ENCODE assay signal across 29 cellular contexts in genomic region chr3:119507404-119507803, GRCh38. TPM values are rescaled to one million over a fixed set of nuclear protein-coding genes. Genes with fewer than 3 reads are reported as not detected.
DNase-seq lines count a peak whose midpoint lies in the region; ATAC-seq and TF ChIP-seq lines count a peak whose summit lies in the region.
"Had no signal": no experiment of that assay in that cellular context is flagged by ENCODE, and none has a peak within 500 bp of the region (broad histone marks: within the 10 kb centered on the region; RNA-seq: fewer than 3 reads in every experiment).

No MANE protein-coding gene starts in this region.

- peaks cover 33% of the 10 kb centered on the region for H3K4me1 Mint-ChIP-seq in T-helper 2 cell treated with Interferon-gamma antibody and Interleukin-4, amounts not matched to agents 5 μg/mL and 100 μg/mL, for 36 hours (ENCODE audit: low read depth)
- peaks cover 40% of the 10 kb centered on the region for H3K4me1 Mint-ChIP-seq in CD4-positive, alpha-beta T cell (ENCODE audit: low read depth)
- peaks cover 41% of the 10 kb centered on the region for H3K4me1 Mint-ChIP-seq in activated CD8-positive, alpha-beta T cell treated with anti-CD3 and anti-CD28 coated beads, Interleukin-2, amount 10 ng/mL, durations not matched to agents 7 days and 5 days (ENCODE audit: low read depth)
- peaks cover 19% of the 10 kb centered on the region for H3K4me1 Mint-ChIP-seq in endothelial cell (ENCODE audit: unreplicated experiment)
- H3K4me1 Mint-ChIP-seq: brain, neural progenitor cell had no signal

- CTCF ChIA-PET in CD4-positive, alpha-beta T cell (lab: Charles Lee), result no interaction called here
- CTCF ChIA-PET in activated CD8-positive, alpha-beta T cell treated with anti-CD3 and anti-CD28 coated beads, Interleukin-2, amount 10 ng/mL, durations not matched to agents 7 days and 5 days (lab: Charles Lee), result interaction anchor here (0.7 to 2.4 kb wide), 5 partner anchors 9 to 174 kb away, joined by 3 to 9 read pairs (median 3); partner anchors contain the start of gene TIMMDC1

- H3K9me3 ChIP-seq in CD4-positive, alpha-beta T cell (ENCODE audit: control insufficient read depth, low read length), result no peaks in the 10 kb centered on the region
- H3K9me3 ChIP-seq: Caco-2, esophagus muscularis mucosa, prostate gland, tibial artery had no signal

- no peak overlapping the region for H3K27ac ChIP-seq in CD4-positive, alpha-beta T cell (ENCODE audit: low read depth, low read length)
- H3K27ac ChIP-seq: esophagus muscularis mucosa, neural progenitor cell, prostate gland, SK-N-MC, tibial artery had no signal

- no peak for ATAC-seq in CD4-positive, alpha-beta T cell (ENCODE audit: poor library complexity)
- no peak for ATAC-seq in activated CD8-positive, alpha-beta T cell treated with anti-CD3 and anti-CD28 coated beads, Interleukin-2, amount 10 ng/mL, durations not matched to agents 7 days and 5 days
- ATAC-seq: HCT116 had no signal

- peaks cover 49% of the 10 kb centered on the region for H3K36me3 Mint-ChIP-seq in T-helper 2 cell treated with Interferon-gamma antibody and Interleukin-4, amounts not matched to agents 5 μg/mL and 100 μg/mL, for 36 hours (ENCODE audit: low read depth)
- H3K36me3 Mint-ChIP-seq in CD4-positive, alpha-beta T cell (ENCODE audit: low read depth), result peaks cover 81% of the 10 kb centered on the region
- H3K36me3 Mint-ChIP-seq in activated CD8-positive, alpha-beta T cell treated with anti-CD3 and anti-CD28 coated beads, Interleukin-2, amount 10 ng/mL, durations not matched to agents 7 days and 5 days (ENCODE audit: low read depth), result peaks cover 65% of the 10 kb centered on the region
- H3K36me3 Mint-ChIP-seq in endothelial cell (ENCODE audit: low read depth, unreplicated experiment), result peaks cover 24% of the 10 kb centered on the region

- H3K4me3 Mint-ChIP-seq in T-helper 2 cell treated with Interferon-gamma antibody and Interleukin-4, amounts not matched to agents 5 μg/mL and 100 μg/mL, for 36 hours, result peak overlapping the region; percentile 83
- no peak overlapping the region for H3K4me3 Mint-ChIP-seq in CD4-positive, alpha-beta T cell
- H3K4me3 Mint-ChIP-seq in activated CD8-positive, alpha-beta T cell treated with anti-CD3 and anti-CD28 coated beads, Interleukin-2, amount 10 ng/mL, durations not matched to agents 7 days and 5 days, result peak overlapping the region; percentile 77
- H3K4me3 Mint-ChIP-seq in endothelial cell (ENCODE audit: unreplicated experiment), result peak overlapping the region; percentile 0
- H3K4me3 Mint-ChIP-seq: B cell, brain, neural progenitor cell had no signal

- intact Hi-C loops in CD4-positive, alpha-beta T cell (cut with DNase I, micrococcal nuclease), result no loop called here

- POLR2A ChIA-PET in CD4-positive, alpha-beta T cell (lab: Charles Lee), result no interaction called here
- POLR2A ChIA-PET in activated CD8-positive, alpha-beta T cell treated with anti-CD3 and anti-CD28 coated beads, Interleukin-2, amount 10 ng/mL, durations not matched to agents 7 days and 5 days (lab: Charles Lee), result interaction anchor here (2.6 kb wide), 1 partner anchor 9 kb away, joined by 16 read pairs; the partner anchor contains the start of gene TIMMDC1

- no peaks in the 10 kb centered on the region for H3K27me3 ChIP-seq in CD4-positive, alpha-beta T cell (ENCODE audit: control insufficient read depth, insufficient read depth, low read length)
- H3K27me3 ChIP-seq: esophagus muscularis mucosa, neural progenitor cell, tibial artery had no signal

- no peaks in the 10 kb centered on the region for H3K9me3 Mint-ChIP-seq in T-helper 2 cell treated with Interferon-gamma antibody and Interleukin-4, amounts not matched to agents 5 μg/mL and 100 μg/mL, for 36 hours
- H3K9me3 Mint-ChIP-seq in CD4-positive, alpha-beta T cell, result no peaks in the 10 kb centered on the region
- H3K9me3 Mint-ChIP-seq in activated CD8-positive, alpha-beta T cell treated with anti-CD3 and anti-CD28 coated beads, Interleukin-2, amount 10 ng/mL, durations not matched to agents 7 days and 5 days (ENCODE audit: insufficient read depth), result no peaks in the 10 kb centered on the region
- no peaks in the 10 kb centered on the region for H3K9me3 Mint-ChIP-seq in endothelial cell (ENCODE audit: unreplicated experiment)
- H3K9me3 Mint-ChIP-seq: brain, neural progenitor cell had no signal

- TF ChIP-seq CTCF in CD4-positive, alpha-beta T cell (IDR thresholded peaks at IDR 0.05), result no peak
- no peak for TF ChIP-seq CTCF in endothelial cell (IDR thresholded peaks at IDR 0.05; ENCODE audit: unreplicated experiment)

- H3K27ac Mint-ChIP-seq in T-helper 2 cell treated with Interferon-gamma antibody and Interleukin-4, amounts not matched to agents 5 μg/mL and 100 μg/mL, for 36 hours, result peak overlapping the region; percentile 64
- H3K27ac Mint-ChIP-seq in CD4-positive, alpha-beta T cell, result peak overlapping the region; percentile 7
- peak overlapping the region; percentile 88 for H3K27ac Mint-ChIP-seq in activated CD8-positive, alpha-beta T cell treated with anti-CD3 and anti-CD28 coated beads, Interleukin-2, amount 10 ng/mL, durations not matched to agents 7 days and 5 days
- H3K27ac Mint-ChIP-seq in endothelial cell (ENCODE audit: unreplicated experiment), result peak overlapping the region; percentile 83
- H3K27ac Mint-ChIP-seq: B cell, neural progenitor cell had no signal

- DNase-seq in T-helper 2 cell treated with Interferon-gamma antibody and Interleukin-4, amounts not matched to agents 5 μg/mL and 100 μg/mL, for 36 hours (ENCODE audit: low spot score), result no peak
- DNase-seq in T-helper 2 cell, result no peak
- DNase-seq in CD4-positive, alpha-beta T cell, result no peak
- DNase-seq in activated CD8-positive, alpha-beta T cell treated with anti-CD3 and anti-CD28 coated beads, Interleukin-2, amount 10 ng/mL, durations not matched to agents 7 days and 5 days, result no peak
- DNase-seq in endothelial cell (ENCODE audit: low spot score), result no peak
- DNase-seq in NCI-H69 (lab: John Stamatoyannopoulos, UW), result no peak
- no peak for DNase-seq in iPS-NIHi7 (ENCODE audit: extremely low spot score)
- DNase-seq in cortex of kidney (lab: John Stamatoyannopoulos, UW), result no peak
- DNase-seq: Caco-2; DND-41; effector memory CD4-positive, alpha-beta T cell; hippocampal formation; NCI-H1694; NCI-H2171; NCI-H524; stimulated activated CD4-positive, alpha-beta T cell treated with anti-CD3 and anti-CD28 coated beads, Interleukin-2, amount 100 ng/mL, for 24 hours; stimulated activated naive CD4-positive, alpha-beta T cell treated with Interleukin-2 at 50 U/mL for 16 hours; T1000; tibial artery had no signal

- H3K27me3 Mint-ChIP-seq in T-helper 2 cell treated with Interferon-gamma antibody and Interleukin-4, amounts not matched to agents 5 μg/mL and 100 μg/mL, for 36 hours (ENCODE audit: low read depth), result no peaks in the 10 kb centered on the region
- no peaks in the 10 kb centered on the region for H3K27me3 Mint-ChIP-seq in CD4-positive, alpha-beta T cell
- no peaks in the 10 kb centered on the region for H3K27me3 Mint-ChIP-seq in activated CD8-positive, alpha-beta T cell treated with anti-CD3 and anti-CD28 coated beads, Interleukin-2, amount 10 ng/mL, durations not matched to agents 7 days and 5 days (ENCODE audit: low read depth)
- H3K27me3 Mint-ChIP-seq in endothelial cell (ENCODE audit: unreplicated experiment), result peaks cover 1% of the 10 kb centered on the region
- H3K27me3 Mint-ChIP-seq: B cell, brain had no signal

RNA-seq across cellular contexts. Expression of gene TIMMDC1, which starts 9.1 kb away (rescaled TPM):
- total RNA-seq in CD4-positive, alpha-beta T cell, result 10 to 100 TPM; 14.4 to 18.3 TPM
- total RNA-seq in activated CD8-positive, alpha-beta T cell treated with anti-CD3 and anti-CD28 coated beads, Interleukin-2, amount 10 ng/mL, durations not matched to agents 7 days and 5 days, result 10 to 100 TPM; 78.1 to 79.8 TPM
- total RNA-seq in endothelial cell (ENCODE audit: unreplicated experiment), result 83.0 TPM

RNA-seq across cellular contexts. Expression of gene POGLUT1, which starts 38.6 kb away (rescaled TPM):
- total RNA-seq in CD4-positive, alpha-beta T cell, result 10 to 100 TPM; 14.3 to 14.4 TPM
- total RNA-seq in activated CD8-positive, alpha-beta T cell treated with anti-CD3 and anti-CD28 coated beads, Interleukin-2, amount 10 ng/mL, durations not matched to agents 7 days and 5 days, result 10 to 100 TPM; 31.6 to 36.0 TPM
- 14.7 TPM for total RNA-seq in endothelial cell (ENCODE audit: unreplicated experiment)

RNA-seq across cellular contexts. Expression of gene TMEM39A, which starts 44.0 kb away (rescaled TPM):
- total RNA-seq in CD4-positive, alpha-beta T cell, result 10 to 100 TPM; 54.1 to 58.0 TPM
- 10 to 100 TPM; 30.5 to 31.2 TPM for total RNA-seq in activated CD8-positive, alpha-beta T cell treated with anti-CD3 and anti-CD28 coated beads, Interleukin-2, amount 10 ng/mL, durations not matched to agents 7 days and 5 days
- total RNA-seq in endothelial cell (ENCODE audit: unreplicated experiment), result 30.5 TPM

RNA-seq across cellular contexts. Expression of gene CD80, which starts 52.0 kb away (rescaled TPM):
- total RNA-seq in CD4-positive, alpha-beta T cell, result under 1 TPM; 0.17 to 0.41 TPM
- total RNA-seq in activated CD8-positive, alpha-beta T cell treated with anti-CD3 and anti-CD28 coated beads, Interleukin-2, amount 10 ng/mL, durations not matched to agents 7 days and 5 days, result 10 to 100 TPM; 19.1 to 20.2 TPM
- total RNA-seq in endothelial cell (ENCODE audit: unreplicated experiment), result not detected
- total RNA-seq: A172, Caco-2, frontal cortex, prostate gland, RPMI7951 had no signal

Comparison
In these comparisons a context has a peak if more than half of its experiments do, and no peak if none do; other contexts are left out.
1. H3K27ac Mint-ChIP-seq: peak in every context shown above with its lines; median percentile 88 in activated CD8-positive, alpha-beta T cell treated with anti-CD3 and anti-CD28 coated beads, Interleukin-2, amount 10 ng/mL, durations not matched to agents 7 days and 5 days; 83 in endothelial cell; 64 in T-helper 2 cell treated with Interferon-gamma antibody and Interleukin-4, amounts not matched to agents 5 μg/mL and 100 μg/mL, for 36 hours; 7 in CD4-positive, alpha-beta T cell.